Comparison of ENCODE assay signal across 24 cellular contexts in genomic region chr15:100332721-100333120, GRCh38. TPM values are rescaled to one million over a fixed set of nuclear protein-coding genes. Genes with fewer than 3 reads are reported as not detected.
"Had no signal": no experiment of that assay in that cellular context is flagged by ENCODE, and none has a peak within 500 bp of the region (broad histone marks: within the 10 kb centered on the region; RNA-seq: fewer than 3 reads in every experiment).

No MANE protein-coding gene starts in this region.

- H3K9me3 Mint-ChIP-seq: activated CD4-positive, alpha-beta memory T cell treated with anti-CD3 and anti-CD28 coated beads, Interleukin-2, amount 10 ng/mL, durations not matched to agents 7 days and 5 days; activated naive CD4-positive, alpha-beta T cell treated with anti-CD3 and anti-CD28 coated beads for 36 hours; activated T-cell treated with anti-CD3 and anti-CD28 coated beads, Interleukin-2, amount 50 U/mL, for 4 hours had no signal

- H3K9me2 ChIP-seq: SK-N-SH had no signal

- H3K27ac Mint-ChIP-seq: activated CD4-positive, alpha-beta memory T cell treated with anti-CD3 and anti-CD28 coated beads, Interleukin-2, amount 10 ng/mL, durations not matched to agents 7 days and 5 days; activated CD8-positive, alpha-beta memory T cell treated with anti-CD3 and anti-CD28 coated beads, Interleukin-2, amount 10 ng/mL, durations not matched to agents 7 days and 5 days; activated naive CD4-positive, alpha-beta T cell treated with anti-CD3 and anti-CD28 coated beads for 36 hours had no signal

- H3K4me3 ChIP-seq: breast epithelium, Peyer's patch, SJCRH30 had no signal

- H3K4me3 Mint-ChIP-seq: activated CD4-positive, alpha-beta memory T cell treated with anti-CD3 and anti-CD28 coated beads, Interleukin-2, amount 10 ng/mL, durations not matched to agents 7 days and 5 days; activated CD8-positive, alpha-beta memory T cell treated with anti-CD3 and anti-CD28 coated beads, Interleukin-2, amount 10 ng/mL, durations not matched to agents 7 days and 5 days; activated naive CD4-positive, alpha-beta T cell treated with anti-CD3 and anti-CD28 coated beads for 36 hours; activated T-cell treated with anti-CD3 and anti-CD28 coated beads, Interleukin-2, amount 50 U/mL, for 4 hours had no signal

- H3K27me3 ChIP-seq: breast epithelium, Peyer's patch, SJCRH30 had no signal

- DNase-seq: activated CD4-positive, alpha-beta T cell treated with anti-CD3 and anti-CD28 coated beads for 48 hours; activated CD8-positive, alpha-beta memory T cell treated with anti-CD3 and anti-CD28 coated beads, Interleukin-2, amount 10 ng/mL, durations not matched to agents 7 days and 5 days; activated effector memory CD4-positive, alpha-beta T cell treated with anti-CD3 and anti-CD28 coated beads, Interleukin-2, amount 50 U/mL, for 16 hours; activated naive CD4-positive, alpha-beta T cell treated with anti-CD3 and anti-CD28 coated beads for 36 hours; activated T-cell treated with anti-CD3 and anti-CD28 coated beads, Interleukin-2, amount 50 U/mL, for 4 hours; aorta; caudate nucleus; MM.1S; NCI-H1105; NCI-H1436; NCI-H1694 treated with DMSO at 0.1 percent for 48 hours; NCI-H2029 treated with DMSO at 0.1 percent for 48 hours; NCI-H345; NCI-H510A; NCI-H526 treated with DMSO at 0.1 percent for 48 hours; NCI-H82; Peyer's patch; Right ventricle myocardium superior; SJCRH30; SK-N-SH; SW 1271 had no signal

- H3K9ac ChIP-seq: SK-N-SH had no signal

- H3K27ac ChIP-seq: breast epithelium, Peyer's patch, RWPE1, SJCRH30 had no signal

- H3K36me3 Mint-ChIP-seq: activated CD8-positive, alpha-beta memory T cell treated with anti-CD3 and anti-CD28 coated beads, Interleukin-2, amount 10 ng/mL, durations not matched to agents 7 days and 5 days had no signal

- H3K4me1 ChIP-seq: breast epithelium, SJCRH30 had no signal

- H3K27me3 Mint-ChIP-seq: activated CD4-positive, alpha-beta memory T cell treated with anti-CD3 and anti-CD28 coated beads, Interleukin-2, amount 10 ng/mL, durations not matched to agents 7 days and 5 days had no signal

- H3K36me3 ChIP-seq: breast epithelium, Peyer's patch, SJCRH30 had no signal

- H3K9me3 ChIP-seq: breast epithelium, Peyer's patch, SJCRH30, SK-N-SH had no signal

- H3K4me2 ChIP-seq: SK-N-SH had no signal

RNA-seq across cellular contexts. Expression of gene ADAMTS17, which starts 9.1 kb away (rescaled TPM):
- polyA plus RNA-seq: SK-N-SH had no signal
